Comparison of ENCODE assay signal across 9 cellular contexts in genomic region chr20:5691918-5692618, GRCh38. TPM values are rescaled to one million over a fixed set of nuclear protein-coding genes. Genes with fewer than 3 reads are reported as not detected.
DNase-seq lines count a peak whose midpoint lies in the region; ATAC-seq and TF ChIP-seq lines count a peak whose summit lies in the region.
"Had no signal": no experiment of that assay in that cellular context is flagged by ENCODE, and none has a peak within 500 bp of the region (broad histone marks: within the 10 kb centered on the region; RNA-seq: fewer than 3 reads in every experiment).

No MANE protein-coding gene starts in this region.

- TF ChIP-seq CTCF in gastroesophageal sphincter (IDR thresholded peaks at IDR 0.05) (no peak), adrenal gland (IDR thresholded peaks at IDR 0.05) (no peak)

- no peaks in the 10 kb centered on the region for H3K79me2 ChIP-seq in Karpas-422 (ENCODE audit: low read length)

- H3K4me2 ChIP-seq in Karpas-422 (ENCODE audit: low read depth, low read length, poor library complexity, severe bottlenecking): no peak overlapping the region

- DNase-seq in DMS53 (lab: John Stamatoyannopoulos, UW) (peak; percentile 99), NCI-H345 (lab: John Stamatoyannopoulos, UW) (peak; percentile 95), Karpas-422 (no peak), adrenal gland (no peak), hippocampal formation (lab: John Stamatoyannopoulos, UW) (no peak)
- DNase-seq: posterior cingulate gyrus had no signal

- ATAC-seq in GM19395 (IDR thresholded peaks at IDR 0.05; ENCODE audit: unreplicated experiment) (peak; percentile 100), HG03097 (IDR thresholded peaks at IDR 0.05; ENCODE audit: low FRiP score, unreplicated experiment) (peak; percentile 98), gastroesophageal sphincter (no peak)

- no peaks in the 10 kb centered on the region for H3K27me3 ChIP-seq in Karpas-422 (ENCODE audit: low read length)
- H3K27me3 ChIP-seq in gastroesophageal sphincter: no peaks in the 10 kb centered on the region
- H3K27me3 ChIP-seq in adrenal gland: no peaks in the 10 kb centered on the region

- no peak overlapping the region for H2AFZ ChIP-seq in Karpas-422 (ENCODE audit: low read length)

- no peak overlapping the region for H3K4me3 ChIP-seq in Karpas-422 (ENCODE audit: low read length)
- H3K4me3 ChIP-seq in gastroesophageal sphincter: no peak overlapping the region
- no peak overlapping the region for H3K4me3 ChIP-seq in adrenal gland

- H3K27ac ChIP-seq in Karpas-422 (ENCODE audit: low read length) (no peak overlapping the region), gastroesophageal sphincter (no peak overlapping the region), adrenal gland (no peak overlapping the region)

- TF ChIP-seq EP300 in gastroesophageal sphincter (IDR thresholded peaks at IDR 0.05): no peak

- no peak overlapping the region for H3K9ac ChIP-seq in Karpas-422 (ENCODE audit: low read length)

- H3K4me1 ChIP-seq in Karpas-422 (ENCODE audit: low read length) (peaks cover 4% of the 10 kb centered on the region), gastroesophageal sphincter (peaks cover 0 to 15% (median 3%) of the 10 kb centered on the region in 3 donors), adrenal gland (replicated peaks in 1 of 2) (peaks cover 0 to 6% of the 10 kb centered on the region in 2 donors)

- no peaks in the 10 kb centered on the region for H4K20me1 ChIP-seq in Karpas-422 (ENCODE audit: insufficient read depth, low read depth, low read length)

- WGBS in gastroesophageal sphincter (ENCODE audit: low coverage in 1 of 2), 2 donors: 83% methylated on average over 8 of the region's 9 CpGs; no CpG with 5 or more reads in 1 of the 2 donors
- WGBS in adrenal gland, 4 donors: 87 to 96% (median 90%) methylated on average over 9 of the region's 9 CpGs

- intact Hi-C loops in adrenal gland (cut with DNase I): no loop called here

- H3K9me3 ChIP-seq in Karpas-422 (ENCODE audit: low read length) (no peaks in the 10 kb centered on the region), gastroesophageal sphincter (no peaks in the 10 kb centered on the region), adrenal gland (replicated peaks in 1 of 3) (no peaks in the 10 kb centered on the region)

- TF ChIP-seq POLR2A in gastroesophageal sphincter (IDR thresholded peaks at IDR 0.05) (no peak), adrenal gland (IDR thresholded peaks at IDR 0.05) (no peak)

- no peaks in the 10 kb centered on the region for H3K9me2 ChIP-seq in Karpas-422 (replicated peaks; ENCODE audit: insufficient read depth, low read length)

- H3K36me3 ChIP-seq in Karpas-422 (ENCODE audit: insufficient read depth, low read length) (no peaks in the 10 kb centered on the region), gastroesophageal sphincter (no peaks in the 10 kb centered on the region), adrenal gland (replicated peaks in 1 of 2) (no peaks in the 10 kb centered on the region)

RNA-seq across cellular contexts. Expression of gene SHLD1, which starts 58.1 kb away (rescaled TPM):
- total RNA-seq in Karpas-422 (2014; rRNA removed; shearing (Covaris generic); ENCODE audit: low replicate concordance): 8.0 and 13.1 TPM in 2 replicates
- 1 to 10 TPM in 3 of 4 donors, under 1 TPM in 1; 0.93 to 3.3 (median 2.1) TPM for total RNA-seq in gastroesophageal sphincter
- total RNA-seq in adrenal gland: 10 to 100 TPM in 6 of 8 donors, 1 to 10 TPM in 2; 3.6 to 18.0 (median 11.8) TPM
- 10 to 100 TPM; 11.1 to 14.0 (median 13.9) TPM for polyA plus RNA-seq in adrenal gland

Comparison
In these comparisons a context has a peak if more than half of its experiments do, and no peak if none do; other contexts are left out.
1. DNase-seq: peak in DMS53 (single experiment) and NCI-H345 (single experiment); none in Karpas-422 (single experiment), adrenal gland (0 of 7) and hippocampal formation (0 of 2).